In genomic region chr4:146062325-146062715, GRCh38 we compare ENCODE assay signal across 20 cellular contexts.
"Had no signal": no experiment of that assay in that cellular context is flagged by ENCODE, and none has a peak within 500 bp of the region (broad histone marks: within the 10 kb centered on the region; RNA-seq: fewer than 3 reads in every experiment).

No MANE protein-coding gene starts in this region.

- DNase-seq: activated CD4-positive, alpha-beta T cell treated with anti-CD3 and anti-CD28 coated beads, Interleukin-2, amount 10 ng/mL, durations not matched to agents 7 days and 5 days; activated CD4-positive, CD25-positive, alpha-beta regulatory T cell; activated CD8-positive, alpha-beta memory T cell treated with anti-CD3 and anti-CD28 coated beads for 24 hours; activated naive CD4-positive, alpha-beta T cell; activated naive CD8-positive, alpha-beta T cell treated with anti-CD3 and anti-CD28 coated beads, Interleukin-2, amount 10 ng/mL, durations not matched to agents 7 days and 5 days; cortex of kidney; effector memory CD4-positive, alpha-beta T cell; foreskin fibroblast; hippocampal formation; left lung; mucosa of descending colon; naive thymus-derived CD4-positive, alpha-beta T cell; pancreas; stimulated activated naive CD8-positive, alpha-beta T cell treated with anti-CD3 and anti-CD28 coated beads, Interleukin-15, Interleukin-2, amounts not matched to agents 100 U/mL and 50 U/mL, for 24 hours had no signal

- H3K36me3 ChIP-seq: left lung, pancreas, suprapubic skin had no signal

- H3K4me1 ChIP-seq: pancreas, suprapubic skin had no signal

- H3K27me3 ChIP-seq: left lung, pancreas, suprapubic skin had no signal

- H3K4me3 ChIP-seq: left lung, mucosa of descending colon, pancreas, suprapubic skin had no signal

- H3K4me1 Mint-ChIP-seq: activated CD4-positive, alpha-beta T cell treated with anti-CD3 and anti-CD28 coated beads, Interleukin-2, amount 10 ng/mL, durations not matched to agents 7 days and 5 days; activated naive CD8-positive, alpha-beta T cell treated with anti-CD3 and anti-CD28 coated beads, Interleukin-2, amount 10 ng/mL, durations not matched to agents 7 days and 5 days; brain had no signal

- H3K27ac Mint-ChIP-seq: activated CD4-positive, alpha-beta T cell treated with anti-CD3 and anti-CD28 coated beads, Interleukin-2, amount 10 ng/mL, durations not matched to agents 7 days and 5 days; activated naive CD8-positive, alpha-beta T cell treated with anti-CD3 and anti-CD28 coated beads, Interleukin-2, amount 10 ng/mL, durations not matched to agents 7 days and 5 days; activated T-helper 1 cell treated with anti-CD3 and anti-CD28 coated beads, Interleukin-12 subunit alpha, Interleukin-12 subunit beta, Interleukin-2, Interleukin-4 antibody, amounts not matched to agents 30 ng/mL and 10 ng/mL and 1 ng/mL, durations not matched to agents 14 hours and 24 hours and 36 hours; brain; naive thymus-derived CD4-positive, alpha-beta T cell; type B pancreatic cell had no signal

- H3K9me3 ChIP-seq: left lung, mucosa of descending colon, pancreas, suprapubic skin had no signal

- ATAC-seq: left lung; mucosa of descending colon; naive thymus-derived CD4-positive, alpha-beta T cell; pancreas; sciatic nerve; stimulated activated naive CD8-positive, alpha-beta T cell treated with anti-CD3 and anti-CD28 coated beads, Interleukin-15, Interleukin-2, amounts not matched to agents 100 U/mL and 50 U/mL, for 24 hours had no signal

- H3K27ac ChIP-seq: left lung, pancreas, suprapubic skin had no signal

- H3K36me3 Mint-ChIP-seq: activated naive CD8-positive, alpha-beta T cell treated with anti-CD3 and anti-CD28 coated beads, Interleukin-2, amount 10 ng/mL, durations not matched to agents 7 days and 5 days; brain; naive thymus-derived CD4-positive, alpha-beta T cell; type B pancreatic cell had no signal

- H3K9me3 Mint-ChIP-seq: activated naive CD8-positive, alpha-beta T cell treated with anti-CD3 and anti-CD28 coated beads, Interleukin-2, amount 10 ng/mL, durations not matched to agents 7 days and 5 days; activated T-helper 1 cell treated with anti-CD3 and anti-CD28 coated beads, Interleukin-12 subunit alpha, Interleukin-12 subunit beta, Interleukin-2, Interleukin-4 antibody, amounts not matched to agents 30 ng/mL and 10 ng/mL and 1 ng/mL, durations not matched to agents 14 hours and 24 hours and 36 hours; brain; central memory CD8-positive, alpha-beta T cell; type B pancreatic cell had no signal

- H3K4me3 Mint-ChIP-seq: activated CD4-positive, alpha-beta T cell treated with anti-CD3 and anti-CD28 coated beads, Interleukin-2, amount 10 ng/mL, durations not matched to agents 7 days and 5 days; activated naive CD8-positive, alpha-beta T cell treated with anti-CD3 and anti-CD28 coated beads, Interleukin-2, amount 10 ng/mL, durations not matched to agents 7 days and 5 days; activated T-helper 1 cell treated with anti-CD3 and anti-CD28 coated beads, Interleukin-12 subunit alpha, Interleukin-12 subunit beta, Interleukin-2, Interleukin-4 antibody, amounts not matched to agents 30 ng/mL and 10 ng/mL and 1 ng/mL, durations not matched to agents 14 hours and 24 hours and 36 hours; brain; central memory CD8-positive, alpha-beta T cell; naive thymus-derived CD4-positive, alpha-beta T cell; type B pancreatic cell had no signal
